ENCODE assay signal across 17 cellular contexts in the genomic region with DNA sequence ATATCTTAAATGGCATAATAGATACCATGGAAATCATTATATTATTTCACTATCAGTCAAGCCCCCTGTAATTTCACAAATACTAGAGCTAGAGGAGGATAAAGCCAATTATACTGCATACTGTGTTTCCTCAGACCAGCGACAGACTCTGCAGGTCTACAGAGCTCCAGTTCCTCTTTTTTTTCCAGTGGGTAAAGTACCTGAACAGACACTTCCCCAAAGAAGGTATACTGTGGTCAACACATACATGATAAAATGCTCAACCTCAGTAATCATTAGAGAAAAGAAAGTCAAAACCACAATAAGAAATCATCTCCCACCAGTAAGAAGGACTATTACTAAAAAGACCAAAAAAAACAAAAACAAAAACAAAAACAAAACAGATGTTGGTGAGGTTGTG. TPM values are rescaled to one million over a fixed set of nuclear protein-coding genes. Genes with fewer than 3 reads are reported as not detected.
DNase-seq lines count a peak whose midpoint lies in the region; ATAC-seq and FAIRE-seq lines count a peak whose summit lies in the region.
"Had no signal": no experiment of that assay in that cellular context is flagged by ENCODE, and none has a peak within 500 bp of the region (broad histone marks: within the 10 kb centered on the region; RNA-seq: fewer than 3 reads in every experiment).

No MANE protein-coding gene starts in this region.

- ATAC-seq in GM18499 (IDR thresholded peaks at IDR 0.05; ENCODE audit: insufficient read depth, unreplicated experiment) (peak; percentile 77), GM19468 (IDR thresholded peaks at IDR 0.05; ENCODE audit: extremely low read depth, unreplicated experiment) (peak; percentile 70), HG02870 (IDR thresholded peaks at IDR 0.05; ENCODE audit: unreplicated experiment) (peak; percentile 94), HG03520 (IDR thresholded peaks at IDR 0.05; ENCODE audit: unreplicated experiment) (peak; percentile 75)
- no peak for ATAC-seq in activated naive CD4-positive, alpha-beta T cell treated with anti-CD3 and anti-CD28 coated beads, Interleukin-2, amount 50 U/mL, for 72 hours
- ATAC-seq: body of pancreas, GM23338 had no signal

- H3K27ac Mint-ChIP-seq in activated naive CD4-positive, alpha-beta T cell treated with anti-CD3 and anti-CD28 coated beads, Interleukin-2, amount 50 U/mL, for 72 hours: no peak overlapping the region
- H3K27ac Mint-ChIP-seq: activated CD4-positive, alpha-beta memory T cell treated with anti-CD3 and anti-CD28 coated beads for 36 hours; GM23338 had no signal

- DNase-seq in activated effector memory CD4-positive, alpha-beta T cell treated with Interleukin-2 at 50 U/mL for 16 hours: no peak
- no peak for DNase-seq in activated naive CD4-positive, alpha-beta T cell treated with anti-CD3 and anti-CD28 coated beads, Interleukin-2, amount 50 U/mL, for 72 hours (ENCODE audit: low spot score in 2 of 2)
- no peak for DNase-seq in urothelium cell line (ENCODE audit: low spot score)
- no peak for DNase-seq in retina
- DNase-seq: ACHN; activated CD4-positive, alpha-beta memory T cell treated with anti-CD3 and anti-CD28 coated beads for 36 hours; activated gamma-delta T cell; body of pancreas; islet precursor cell had no signal

- no peak for FAIRE-seq in urothelium cell line (lab: Jason Lieb, UNC)
- FAIRE-seq: D721Med, endometrium had no signal

- no peaks in the 10 kb centered on the region for H3K36me3 Mint-ChIP-seq in activated naive CD4-positive, alpha-beta T cell treated with anti-CD3 and anti-CD28 coated beads, Interleukin-2, amount 50 U/mL, for 72 hours
- H3K36me3 Mint-ChIP-seq: activated CD4-positive, alpha-beta memory T cell treated with anti-CD3 and anti-CD28 coated beads for 36 hours had no signal

- H3K9me3 Mint-ChIP-seq in activated naive CD4-positive, alpha-beta T cell treated with anti-CD3 and anti-CD28 coated beads, Interleukin-2, amount 50 U/mL, for 72 hours: peaks cover 0 to 4% of the 10 kb centered on the region in 2 donors
- H3K9me3 Mint-ChIP-seq: activated CD4-positive, alpha-beta memory T cell treated with anti-CD3 and anti-CD28 coated beads for 36 hours; GM23338 had no signal

RNA-seq across cellular contexts. Expression of gene SCN7A, which starts 44.6 kb away (rescaled TPM):
- not detected for total RNA-seq in activated naive CD4-positive, alpha-beta T cell treated with anti-CD3 and anti-CD28 coated beads, Interleukin-2, amount 50 U/mL, for 72 hours
- total RNA-seq: activated CD4-positive, alpha-beta memory T cell treated with anti-CD3 and anti-CD28 coated beads for 36 hours; M059J had no signal

Comparison
In these comparisons a context has a peak if more than half of its experiments do, and no peak if none do; other contexts are left out.
1. ATAC-seq: peak in GM18499 (single experiment), GM19468 (single experiment), HG02870 (single experiment) and HG03520 (single experiment); none in activated naive CD4-positive, alpha-beta T cell treated with anti-CD3 and anti-CD28 coated beads, Interleukin-2, amount 50 U/mL, for 72 hours (0 of 2).